8 cellular contexts compared by ENCODE assay signal in genomic region chr1:151047925-151048644, GRCh38. TPM values are rescaled to one million over a fixed set of nuclear protein-coding genes. Genes with fewer than 3 reads are reported as not detected.
DNase-seq lines count a peak whose midpoint lies in the region; ATAC-seq and TF ChIP-seq lines count a peak whose summit lies in the region.

No MANE protein-coding gene starts in this region.

- H3K27ac Mint-ChIP-seq in CD4-positive, alpha-beta memory T cell: peak overlapping the region; percentile 88 to 98 (median 93)
- peak overlapping the region; percentile 80 to 88 for H3K27ac Mint-ChIP-seq in activated naive CD4-positive, alpha-beta T cell treated with anti-CD3 and anti-CD28 coated beads, Interleukin-2, amount 50 U/mL, for 72 hours

- no peaks in the 10 kb centered on the region for H3K27me3 Mint-ChIP-seq in CD4-positive, alpha-beta memory T cell

- peak overlapping the region; percentile 83 for H2BK5ac ChIP-seq in neuronal stem cell (ENCODE audit: low read length)

- peak overlapping the region; percentile 85 for H3K14ac ChIP-seq in neuronal stem cell (ENCODE audit: low read length)

- H4K91ac ChIP-seq in neuronal stem cell (ENCODE audit: low read depth, low read length, poor library complexity): no peak overlapping the region

- H3K36me3 ChIP-seq in CD4-positive, alpha-beta memory T cell (ENCODE audit: insufficient read depth, low read length): peaks cover 16% of the 10 kb centered on the region
- H3K36me3 ChIP-seq in neuronal stem cell (replicated peaks in 1 of 2; ENCODE audit: control insufficient read depth in 2 of 2, insufficient read depth in 2 of 2, low read length in 2 of 2): peaks cover 12 to 32% of the 10 kb centered on the region in 2 donors

- peak; percentile 38; the same call in 1 of the 2 replicates for TF ChIP-seq RAD21 in Ishikawa (IDR thresholded peaks at IDR 0.05; ENCODE audit: low read depth)

- H3K4ac ChIP-seq in neuronal stem cell (ENCODE audit: low read length): peak overlapping the region; percentile 4

- no peaks in the 10 kb centered on the region for H3K27me3 ChIP-seq in CD4-positive, alpha-beta memory T cell (ENCODE audit: insufficient read depth, low read length)
- H3K27me3 ChIP-seq in neuronal stem cell (ENCODE audit: control insufficient read depth in 3 of 3, insufficient read depth in 3 of 3, low read depth in 1 of 3, low read length in 3 of 3): no peaks in the 10 kb centered on the region

- ATAC-seq in GM19455 (IDR thresholded peaks at IDR 0.05; ENCODE audit: unreplicated experiment): peak; percentile 46
- peak; percentile 70 to 84 for ATAC-seq in activated naive CD4-positive, alpha-beta T cell treated with anti-CD3 and anti-CD28 coated beads, Interleukin-2, amount 50 U/mL, for 72 hours

- H3K9me3 Mint-ChIP-seq in CD4-positive, alpha-beta memory T cell: no peaks in the 10 kb centered on the region
- H3K9me3 Mint-ChIP-seq in activated naive CD4-positive, alpha-beta T cell treated with anti-CD3 and anti-CD28 coated beads, Interleukin-2, amount 50 U/mL, for 72 hours: no peaks in the 10 kb centered on the region

- H2AK5ac ChIP-seq in neuronal stem cell (ENCODE audit: low read depth, low read length): peak overlapping the region; percentile 64

- TF ChIP-seq EP300 in Ishikawa (IDR thresholded peaks at IDR 0.05; ENCODE audit: borderline replicate concordance): no peak

- peak overlapping the region; percentile 94 for H3K18ac ChIP-seq in neuronal stem cell (ENCODE audit: low read length)

- no peak overlapping the region for H4K8ac ChIP-seq in neuronal stem cell (ENCODE audit: low read depth, low read length)

- H2AFZ ChIP-seq in neuronal stem cell (ENCODE audit: low read length): peak overlapping the region; percentile 96

- H2BK120ac ChIP-seq in neuronal stem cell (ENCODE audit: low read depth, low read length): no peak overlapping the region

- H3K4me1 Mint-ChIP-seq in CD4-positive, alpha-beta memory T cell: peaks cover 35 to 81% (median 61%) of the 10 kb centered on the region in 4 donors

- H3K23ac ChIP-seq in neuronal stem cell (ENCODE audit: low read depth, low read length, poor library complexity): peak overlapping the region; percentile 66

- WGBS in neuronal stem cell (ENCODE audit: extremely low coverage in 2 of 2, insufficient read length in 2 of 2, insufficient replicate concordance in 1 of 2), 2 donors: no CpG with 5 or more reads among the region's 48 CpGs

- no peaks in the 10 kb centered on the region for H3K9me3 ChIP-seq in CD4-positive, alpha-beta memory T cell (ENCODE audit: control insufficient read depth in 1 of 2, low read length in 2 of 2)
- H3K9me3 ChIP-seq in neuronal stem cell (replicated peaks in 1 of 2; ENCODE audit: control insufficient read depth in 2 of 2, insufficient read depth in 1 of 2, low read depth in 1 of 2, low read length in 2 of 2): no peaks in the 10 kb centered on the region

- peak overlapping the region; percentile 83 for H3K9ac ChIP-seq in neuronal stem cell (ENCODE audit: low read depth, low read length, poor library complexity)

- H3K4me2 ChIP-seq in neuronal stem cell (ENCODE audit: insufficient read depth, low read length, poor library complexity, severe bottlenecking): peak overlapping the region; percentile 99

- H3K4me3 ChIP-seq in CD4-positive, alpha-beta memory T cell (ENCODE audit: low read length in 2 of 2): peak overlapping the region; percentile 59 to 74
- H3K4me3 ChIP-seq in neuronal stem cell (ENCODE audit: low read length in 2 of 2): peak overlapping the region; percentile 72 to 79

- H2BK15ac ChIP-seq in neuronal stem cell (ENCODE audit: low read length): peak overlapping the region; percentile 72

- H3K4me1 ChIP-seq in CD4-positive, alpha-beta memory T cell (ENCODE audit: insufficient read depth, low read length): peaks cover 38% of the 10 kb centered on the region
- H3K4me1 ChIP-seq in neuronal stem cell (ENCODE audit: control insufficient read depth in 2 of 2, insufficient read depth in 1 of 2, low read depth in 1 of 2, low read length in 2 of 2): peaks cover 2 to 3% of the 10 kb centered on the region in 2 donors

- CTCF ChIA-PET in CD4-positive, alpha-beta memory T cell (lab: Charles Lee; ENCODE audit: partially characterized antibody): interaction anchor here (0.5 to 3.8 kb wide), 12 partner anchors 9 to 108 kb away, joined by 3 to 76 read pairs (median 6); partner anchors contain the start of genes CDC42SE1, MINDY1, MLLT11 and TNFAIP8L2

- DNase-seq in CD4-positive, alpha-beta memory T cell: peak; percentile 59 to 72 (median 64)
- DNase-seq in RPMI8226 (peak; percentile 82), globus pallidus (ENCODE audit: low spot score) (peak; percentile 62), neuronal stem cell (ENCODE audit: low spot score) (peak; percentile 49), GF-D8 (lab: John Stamatoyannopoulos, UW) (no peak)
- DNase-seq in activated naive CD4-positive, alpha-beta T cell treated with anti-CD3 and anti-CD28 coated beads, Interleukin-2, amount 50 U/mL, for 72 hours (ENCODE audit: low spot score in 2 of 2): peak; percentile 60 to 65

- H3K4me3 Mint-ChIP-seq in CD4-positive, alpha-beta memory T cell: peak overlapping the region; percentile 86 to 95 (median 90)

- H3K36me3 Mint-ChIP-seq in CD4-positive, alpha-beta memory T cell: peaks cover 22 to 28% of the 10 kb centered on the region in 2 donors
- H3K36me3 Mint-ChIP-seq in activated naive CD4-positive, alpha-beta T cell treated with anti-CD3 and anti-CD28 coated beads, Interleukin-2, amount 50 U/mL, for 72 hours: no peaks in the 10 kb centered on the region

- H3K79me1 ChIP-seq in neuronal stem cell (ENCODE audit: low read depth, low read length): peaks cover 4% of the 10 kb centered on the region

- peak overlapping the region; percentile 74 for H3K27ac ChIP-seq in CD4-positive, alpha-beta memory T cell (ENCODE audit: low read depth, low read length)
- H3K27ac ChIP-seq in neuronal stem cell (replicated peaks; ENCODE audit: low read length): peak overlapping the region; percentile 62

- intact Hi-C loops in CD4-positive, alpha-beta memory T cell (cut with micrococcal nuclease): loop anchor here (1.0 to 2.0 kb wide), 4 partner anchors 8 to 39 kb away; partner anchors contain the start of gene PRUNE1

- peak overlapping the region; percentile 59 for H2BK12ac ChIP-seq in neuronal stem cell (ENCODE audit: low read length)

- POLR2A ChIA-PET in CD4-positive, alpha-beta memory T cell (lab: Charles Lee; ENCODE audit: partially characterized antibody): interaction anchor here (0.8 to 16.6 kb wide), 16 partner anchors 9 to 233 kb away, joined by 3 to 325 read pairs (median 6); partner anchors contain the start of genes BNIPL, CDC42SE1, GABPB2 and LYSMD1

TF ChIP-seq in Ishikawa, 13 proteins besides CTCF, POLR2A, EP300 and RAD21 (continues in another document):
- TF ChIP-seq TAF1 (IDR thresholded peaks at IDR 0.05; ENCODE audit: low read depth): no peak; the same call in 1 of the 2 replicates
- no peak for TF ChIP-seq CREB1 (IDR thresholded peaks at IDR 0.05; ENCODE audit: low read depth)
- TF ChIP-seq ZBTB7A (IDR thresholded peaks at IDR 0.05; ENCODE audit: low read depth): peak; percentile 30; the same call in 1 of the 2 replicates
- TF ChIP-seq YY1 (IDR thresholded peaks at IDR 0.05; ENCODE audit: low read depth): peak; percentile 81; the same call in 1 of the 2 replicates
- TF ChIP-seq FOXM1 (IDR thresholded peaks at IDR 0.05; ENCODE audit: borderline replicate concordance, low read depth): no peak
- no peak for TF ChIP-seq TEAD4 (IDR thresholded peaks at IDR 0.05)
- TF ChIP-seq USF1 (IDR thresholded peaks at IDR 0.05): no peak
- peak; percentile 75 for TF ChIP-seq MAX (IDR thresholded peaks at IDR 0.05)
- TF ChIP-seq NFIC (IDR thresholded peaks at IDR 0.05): peak; percentile 45; the same call in 1 of the 2 replicates
- no peak for TF ChIP-seq CEBPB (IDR thresholded peaks at IDR 0.05)

RNA-seq across cellular contexts. Expression of gene C1orf56, which starts 0.5 kb away (rescaled TPM):
- total RNA-seq in CD4-positive, alpha-beta memory T cell: 1 to 10 TPM; 2.4 to 3.5 TPM
- 1 to 10 TPM; 1.4 to 3.6 TPM for polyA plus RNA-seq in CD4-positive, alpha-beta memory T cell
- total RNA-seq in activated naive CD4-positive, alpha-beta T cell treated with anti-CD3 and anti-CD28 coated beads, Interleukin-2, amount 50 U/mL, for 72 hours: 1 to 10 TPM in 1 of 2 donors, under 1 TPM in 1; 0.91 to 1.0 TPM
- 5.0 TPM for polyA plus RNA-seq in neuronal stem cell (2013, experiment 1 of 2)
- 5.3 TPM for polyA plus RNA-seq in neuronal stem cell (2013, experiment 2 of 2)

RNA-seq across cellular contexts. Expression of gene CDC42SE1, which starts 11.3 kb away (rescaled TPM):
- 100 to 1,000 TPM; 478 to 483 TPM for total RNA-seq in CD4-positive, alpha-beta memory T cell
- 100 to 1,000 TPM in 1 of 2 donors, 10 to 100 TPM in 1; 66.2 to 100 TPM for polyA plus RNA-seq in CD4-positive, alpha-beta memory T cell
- total RNA-seq in activated naive CD4-positive, alpha-beta T cell treated with anti-CD3 and anti-CD28 coated beads, Interleukin-2, amount 50 U/mL, for 72 hours: 100 to 1,000 TPM; 104 to 166 TPM
- 43.2 TPM for polyA plus RNA-seq in neuronal stem cell (2013, experiment 1 of 2)
- 42.9 TPM for polyA plus RNA-seq in neuronal stem cell (2013, experiment 2 of 2)

RNA-seq across cellular contexts. Expression of gene BNIPL, which starts 11.7 kb away (rescaled TPM):
- total RNA-seq in CD4-positive, alpha-beta memory T cell: 1 to 10 TPM; 4.6 to 8.3 TPM
- not detected for polyA plus RNA-seq in CD4-positive, alpha-beta memory T cell
- total RNA-seq in activated naive CD4-positive, alpha-beta T cell treated with anti-CD3 and anti-CD28 coated beads, Interleukin-2, amount 50 U/mL, for 72 hours: 1 to 10 TPM in 1 of 2 donors, under 1 TPM in 1; 0.89 to 3.1 TPM
- 0.40 TPM for polyA plus RNA-seq in neuronal stem cell (2013, experiment 1 of 2)
- 0.26 TPM for polyA plus RNA-seq in neuronal stem cell (2013, experiment 2 of 2)

RNA-seq across cellular contexts. Expression of gene MLLT11, which starts 12.1 kb away (rescaled TPM):
- 1 to 10 TPM; 4.5 to 4.9 TPM for total RNA-seq in CD4-positive, alpha-beta memory T cell
- polyA plus RNA-seq in CD4-positive, alpha-beta memory T cell: 1 to 10 TPM; 3.6 to 3.9 TPM
- 1 to 10 TPM; 5.6 TPM for total RNA-seq in activated naive CD4-positive, alpha-beta T cell treated with anti-CD3 and anti-CD28 coated beads, Interleukin-2, amount 50 U/mL, for 72 hours
- polyA plus RNA-seq in neuronal stem cell (2013, experiment 1 of 2): 74.8 TPM
- polyA plus RNA-seq in neuronal stem cell (2013, experiment 2 of 2): 76.0 TPM

RNA-seq across cellular contexts. Expression of gene GABPB2, which starts 22.5 kb away (rescaled TPM):
- 10 to 100 TPM; 36.8 to 42.8 TPM for total RNA-seq in CD4-positive, alpha-beta memory T cell
- polyA plus RNA-seq in CD4-positive, alpha-beta memory T cell: 10 to 100 TPM in 1 of 2 donors, 1 to 10 TPM in 1; 4.9 to 14.2 TPM
- 10 to 100 TPM in 1 of 2 donors, 1 to 10 TPM in 1; 5.6 to 14.1 TPM for total RNA-seq in activated naive CD4-positive, alpha-beta T cell treated with anti-CD3 and anti-CD28 coated beads, Interleukin-2, amount 50 U/mL, for 72 hours
- 2.4 TPM for polyA plus RNA-seq in neuronal stem cell (2013, experiment 1 of 2)
- 2.6 TPM for polyA plus RNA-seq in neuronal stem cell (2013, experiment 2 of 2)
